Comparison of ENCODE assay signal across 9 cellular contexts in genomic region chr7:96303105-96303685, GRCh38. TPM values are rescaled to one million over a fixed set of nuclear protein-coding genes. Genes with fewer than 3 reads are reported as not detected.
DNase-seq lines count a peak whose midpoint lies in the region; ATAC-seq and TF ChIP-seq lines count a peak whose summit lies in the region.
"Had no signal": no experiment of that assay in that cellular context is flagged by ENCODE, and none has a peak within 500 bp of the region (broad histone marks: within the 10 kb centered on the region; RNA-seq: fewer than 3 reads in every experiment).

No MANE protein-coding gene starts in this region.

- H3K4me1 ChIP-seq in GM23248 (ENCODE audit: insufficient read depth) = peaks cover 18% of the 10 kb centered on the region
- peaks cover 40% of the 10 kb centered on the region for H3K4me1 ChIP-seq in PC-3 (ENCODE audit: insufficient read depth, low read length)
- peaks cover 6% of the 10 kb centered on the region for H3K4me1 ChIP-seq in prostate gland (replicated peaks)
- peaks cover 0 to 32% (median 5%) of the 10 kb centered on the region in 4 donors for H3K4me1 ChIP-seq in tibial artery

- H4K20me1 ChIP-seq in GM23248 (ENCODE audit: insufficient read depth) (no peaks in the 10 kb centered on the region), PC-3 (ENCODE audit: low read length) (0 out of 2 replicates have a peak, but pooled peaks cover 5% of the 10 kb centered on the region)

- H3K4me2 ChIP-seq in GM23248 (ENCODE audit: unreplicated experiment) (no peak overlapping the region), PC-3 (ENCODE audit: low read length) (peak overlapping the region; percentile 69)

- H2AFZ ChIP-seq in GM23248 (no peak overlapping the region), PC-3 (ENCODE audit: low read length) (no peak overlapping the region)

- TF ChIP-seq CTCF in PC-3 (conservative IDR thresholded peaks at IDR 0.05; ENCODE audit: low read depth, low read length) = no peak
- TF ChIP-seq CTCF in prostate gland (IDR thresholded peaks at IDR 0.05) = no peak
- TF ChIP-seq CTCF in tibial artery (IDR thresholded peaks at IDR 0.05) = no peak

- POLR2A ChIA-PET in PC-3 (lab: Charles Lee; ENCODE audit: unreplicated experiment) = interaction anchor here (0.5 to 0.6 kb wide), 2 partner anchors 10 to 16 kb away, joined by 4 to 5 read pairs; no protein-coding TSS in a partner anchor

- no peaks in the 10 kb centered on the region for H3K9me2 ChIP-seq in GM23248 (ENCODE audit: insufficient read depth)
- H3K9me2 ChIP-seq in PC-3 (replicated peaks; ENCODE audit: low read length) = no peaks in the 10 kb centered on the region

- H3K79me2 ChIP-seq in GM23248 (ENCODE audit: insufficient read depth) (peaks cover 8% of the 10 kb centered on the region), PC-3 (ENCODE audit: low read length) (peaks cover 72% of the 10 kb centered on the region)

- peak; percentile 65 for ATAC-seq in PC-3
- no peak for ATAC-seq in GM18511 (IDR thresholded peaks at IDR 0.05; ENCODE audit: unreplicated experiment)
- no peak for ATAC-seq in GM19328 (IDR thresholded peaks at IDR 0.05; ENCODE audit: unreplicated experiment)

- intact Hi-C loops in PC-3 (cut with micrococcal nuclease) (loop anchor here (5.0 kb wide), 2 partner anchors 86 to 226 kb away; no protein-coding TSS in a partner anchor), prostate gland (cut with DNase I) (no loop called here), tibial artery (cut with DNase I; ENCODE audit: low total_unique reads) (no loop called here)

- WGBS in GM23248 (ENCODE audit: low coverage in 1 of 2, low lambda C conversion rate in 2 of 2, missing lambda C conversion rate in 2 of 2), 2 experiments = 91 to 96% methylated on average over 5 of the region's 5 CpGs
- 56% methylated on average over 5 of the region's 5 CpGs for WGBS in prostate gland

- H3K27me3 ChIP-seq in GM23248 (replicated peaks; ENCODE audit: insufficient read depth) (no peaks in the 10 kb centered on the region), PC-3 (ENCODE audit: low read length) (no peaks in the 10 kb centered on the region), prostate gland (replicated peaks; ENCODE audit: insufficient read depth) (no peaks in the 10 kb centered on the region), tibial artery (no peaks in the 10 kb centered on the region)

- no peaks in the 10 kb centered on the region for H3K36me3 ChIP-seq in GM23248 (ENCODE audit: low read depth)
- H3K36me3 ChIP-seq in PC-3 (ENCODE audit: low read depth, low read length) = no peaks in the 10 kb centered on the region
- no peaks in the 10 kb centered on the region for H3K36me3 ChIP-seq in prostate gland
- no peaks in the 10 kb centered on the region for H3K36me3 ChIP-seq in tibial artery

- H3K4me3 ChIP-seq in GM23248 (no peak overlapping the region), PC-3 (ENCODE audit: low read length) (peak overlapping the region; percentile 6; the same call in 1 of the 2 replicates), prostate gland (no peak overlapping the region), tibial artery (no peak overlapping the region)

- H3K9me3 ChIP-seq in GM23248 (ENCODE audit: low read depth) (no peaks in the 10 kb centered on the region), PC-3 (ENCODE audit: low read length) (no peaks in the 10 kb centered on the region), prostate gland (no peaks in the 10 kb centered on the region), tibial artery (no peaks in the 10 kb centered on the region)

- no TSS peak for BruUV-seq in PC-3 (replicated peaks; lab: Mats Ljungman, UMichigan)

- H3F3A ChIP-seq in GM23248 (ENCODE audit: insufficient read depth) (peaks cover 25% of the 10 kb centered on the region), PC-3 (ENCODE audit: low read length, unreplicated experiment) (peaks cover 4% of the 10 kb centered on the region)

- H3K27ac ChIP-seq in GM23248 (no peak overlapping the region), PC-3 (ENCODE audit: low read length) (peak overlapping the region; percentile 97), epithelial cell of prostate (peak overlapping the region; percentile 89), prostate gland (peak overlapping the region; percentile 66 to 77), tibial artery (no peak overlapping the region)

- CTCF ChIA-PET in PC-3 (lab: Charles Lee) = no interaction called here

- TF ChIP-seq POLR2A in prostate gland (IDR thresholded peaks at IDR 0.05) = no peak

- no peak overlapping the region for H3K9ac ChIP-seq in GM23248
- peak overlapping the region; percentile 77 for H3K9ac ChIP-seq in PC-3 (ENCODE audit: low read length)

- DNase-seq in GM23248 = peak; percentile 19
- DNase-seq in PC-3 = peak; percentile 62
- DNase-seq in epithelial cell of prostate (ENCODE audit: low read depth, low spot score) = peak; percentile 95
- DNase-seq in prostate gland (ENCODE audit: low spot score) = peak; percentile 38
- DNase-seq in tibial artery = no peak
- DNase-seq: NCI-H524, posterior cingulate gyrus had no signal

- in situ Hi-C loops in GM23248 (cut with MboI) = no loop called here

RNA-seq across cellular contexts. Expression of gene SLC25A13, which starts 18.7 kb away (rescaled TPM):
- 9.7 and 19.1 TPM in 2 replicates for total RNA-seq in GM23248 (2014; rRNA removed; shearing (Covaris generic))
- polyA plus RNA-seq in GM23248 (2016; fragmentation: Nextera tagmentation; extraction: Ambion mirVana) = 4.8 and 5.0 TPM in 2 replicates
- total RNA-seq in PC-3 (2014; rRNA removed) (14.6 and 19.5 TPM in 2 replicates), prostate gland (10 to 100 TPM; 14.4 to 41.6 TPM)

Comparison
In these comparisons a context has a peak if more than half of its experiments do, and no peak if none do; other contexts are left out.
1. DNase-seq: peak in GM23248 (single experiment), PC-3 (single experiment), epithelial cell of prostate (single experiment) and prostate gland (single experiment); none in tibial artery (0 of 2).
2. H3K27ac ChIP-seq: peak in PC-3 (single experiment), epithelial cell of prostate (single experiment) and prostate gland (2 of 2); none in GM23248 (single experiment) and tibial artery (0 of 2).